ENCODE assay signal across 1 cellular context in the genomic region with DNA sequence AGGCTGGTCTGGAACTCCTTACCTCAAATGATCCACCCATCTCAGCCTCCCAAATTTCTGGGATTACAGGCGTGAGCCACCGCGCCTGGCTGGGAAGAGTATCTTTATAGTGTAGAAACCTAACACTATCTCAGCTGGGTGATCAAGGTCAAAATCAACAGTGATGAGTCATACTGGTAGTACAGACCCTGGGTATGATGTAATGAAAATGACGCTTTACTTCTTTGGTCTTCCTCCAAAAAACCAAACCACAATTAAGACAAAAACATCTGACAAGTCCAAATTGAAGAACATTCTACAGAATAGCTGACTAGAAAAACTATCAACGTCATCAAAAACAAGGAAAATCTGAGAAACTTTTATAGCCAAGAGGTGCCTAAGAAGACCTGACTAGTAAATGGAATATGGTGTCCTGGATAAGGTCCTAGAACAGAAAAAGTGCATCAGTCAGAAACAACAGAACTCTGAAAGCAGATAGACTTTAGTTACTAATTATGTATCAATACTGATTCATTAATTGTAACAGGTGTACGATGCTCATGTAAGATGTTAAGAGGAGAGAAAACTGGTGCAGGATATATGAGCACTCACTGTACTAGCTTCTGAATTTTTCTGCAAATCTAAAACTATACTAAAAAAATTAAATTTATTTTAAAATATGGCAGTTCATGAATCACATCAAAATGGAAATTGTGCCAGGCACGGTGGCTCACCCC.
TF ChIP-seq lines count a peak whose summit lies in the region.

No MANE protein-coding gene starts in this region.

TF ChIP-seq in HEK293, 187 proteins besides CTCF, POLR2A, EP300 and RAD21 (continued from another document):
- TF ChIP-seq ZNF518A (tag by site-specific recombination; conservative IDR thresholded peaks at IDR 0.05; ENCODE audit: low read depth) (0 out of 2 replicates have a peak, but pooled peaks have one; percentile 19), SP7 (tag by site-specific recombination; IDR thresholded peaks at IDR 0.05) (peak; percentile 62; the same call in 1 of the 2 replicates), SCRT2 (tag by site-specific recombination; IDR thresholded peaks at IDR 0.05) (peak; percentile 73), ZNF654 (tag by site-specific recombination; IDR thresholded peaks at IDR 0.05; ENCODE audit: low read depth) (peak; percentile 6; the same call in 1 of the 2 replicates), PRDM6 (tag by site-specific recombination; IDR thresholded peaks at IDR 0.05) (peak; percentile 76), ZNF2 (tag by site-specific recombination; IDR thresholded peaks at IDR 0.05) (no peak), ATF2 (tag by site-specific recombination; IDR thresholded peaks at IDR 0.05; ENCODE audit: low read depth) (peak; percentile 88), SP3 (tag by site-specific recombination; IDR thresholded peaks at IDR 0.05) (0 out of 2 replicates have a peak, but pooled peaks have one; percentile 16), ZNF629 (tag by site-specific recombination; IDR thresholded peaks at IDR 0.05) (peak; percentile 95), KLF8 (tag by site-specific recombination; IDR thresholded peaks at IDR 0.05) (peak; percentile 70; the same call in 1 of the 2 replicates), ZNF24 (tag by site-specific recombination; IDR thresholded peaks at IDR 0.05) (0 out of 2 replicates have a peak, but pooled peaks have one; percentile 23), ZNF423 (tag by site-specific recombination; IDR thresholded peaks at IDR 0.05) (no peak), ZNF76 (tag by site-specific recombination; IDR thresholded peaks at IDR 0.05; ENCODE audit: borderline replicate concordance, low read depth) (0 out of 2 replicates have a peak, but pooled peaks have one; percentile 10), PRDM1 (tag by site-specific recombination; IDR thresholded peaks at IDR 0.05) (peak; percentile 45; the same call in 1 of the 2 replicates), ZNF394 (tag by site-specific recombination; IDR thresholded peaks at IDR 0.05; ENCODE audit: borderline replicate concordance) (peak; percentile 77; the same call in 1 of the 2 replicates), ZNF639 (tag by site-specific recombination; IDR thresholded peaks at IDR 0.05) (peak; percentile 46; the same call in 1 of the 2 replicates), ZNF366 (tag by site-specific recombination; conservative IDR thresholded peaks at IDR 0.05) (peak; percentile 76), ZFP69B (tag by site-specific recombination; IDR thresholded peaks at IDR 0.05) (peak; percentile 18; the same call in 1 of the 2 replicates), ZNF324 (tag by site-specific recombination; IDR thresholded peaks at IDR 0.05) (0 out of 2 replicates have a peak, but pooled peaks have one; percentile 56), ZFP37 (tag by site-specific recombination; IDR thresholded peaks at IDR 0.05) (0 out of 2 replicates have a peak, but pooled peaks have one; percentile 18), BCL11A (tag by site-specific recombination; IDR thresholded peaks at IDR 0.05; ENCODE audit: low read depth) (peak; percentile 38; the same call in 1 of the 2 replicates), ZNF626 (tag by site-specific recombination; IDR thresholded peaks at IDR 0.05) (no peak), ZNF473 (tag by site-specific recombination; IDR thresholded peaks at IDR 0.05) (no peak), ZNF184 (tag by site-specific recombination; IDR thresholded peaks at IDR 0.05) (peak; percentile 80)
- TF ChIP-seq, protein P1, sequence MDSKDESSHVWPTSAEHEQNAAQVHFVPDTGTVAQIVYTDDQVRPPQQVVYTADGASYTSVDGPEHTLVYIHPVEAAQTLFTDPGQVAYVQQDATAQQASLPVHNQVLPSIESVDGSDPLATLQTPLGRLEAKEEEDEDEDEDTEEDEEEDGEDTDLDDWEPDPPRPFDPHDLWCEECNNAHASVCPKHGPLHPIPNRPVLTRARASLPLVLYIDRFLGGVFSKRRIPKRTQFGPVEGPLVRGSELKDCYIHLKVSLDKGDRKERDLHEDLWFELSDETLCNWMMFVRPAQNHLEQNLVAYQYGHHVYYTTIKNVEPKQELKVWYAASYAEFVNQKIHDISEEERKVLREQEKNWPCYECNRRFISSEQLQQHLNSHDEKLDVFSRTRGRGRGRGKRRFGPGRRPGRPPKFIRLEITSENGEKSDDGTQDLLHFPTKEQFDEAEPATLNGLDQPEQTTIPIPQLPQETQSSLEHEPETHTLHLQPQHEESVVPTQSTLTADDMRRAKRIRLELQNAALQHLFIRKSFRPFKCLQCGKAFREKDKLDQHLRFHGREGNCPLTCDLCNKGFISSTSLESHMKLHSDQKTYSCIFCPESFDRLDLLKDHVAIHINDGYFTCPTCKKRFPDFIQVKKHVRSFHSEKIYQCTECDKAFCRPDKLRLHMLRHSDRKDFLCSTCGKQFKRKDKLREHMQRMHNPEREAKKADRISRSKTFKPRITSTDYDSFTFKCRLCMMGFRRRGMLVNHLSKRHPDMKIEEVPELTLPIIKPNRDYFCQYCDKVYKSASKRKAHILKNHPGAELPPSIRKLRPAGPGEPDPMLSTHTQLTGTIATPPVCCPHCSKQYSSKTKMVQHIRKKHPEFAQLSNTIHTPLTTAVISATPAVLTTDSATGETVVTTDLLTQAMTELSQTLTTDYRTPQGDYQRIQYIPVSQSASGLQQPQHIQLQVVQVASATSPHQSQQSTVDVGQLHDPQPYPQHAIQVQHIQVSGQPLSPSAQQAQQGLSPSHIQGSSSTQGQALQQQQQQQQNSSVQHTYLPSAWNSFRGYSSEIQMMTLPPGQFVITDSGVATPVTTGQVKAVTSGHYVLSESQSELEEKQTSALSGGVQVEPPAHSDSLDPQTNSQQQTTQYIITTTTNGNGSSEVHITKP (tag by site-specific recombination; IDR thresholded peaks at IDR 0.05), result peak; percentile 48
- TF ChIP-seq, protein P2, sequence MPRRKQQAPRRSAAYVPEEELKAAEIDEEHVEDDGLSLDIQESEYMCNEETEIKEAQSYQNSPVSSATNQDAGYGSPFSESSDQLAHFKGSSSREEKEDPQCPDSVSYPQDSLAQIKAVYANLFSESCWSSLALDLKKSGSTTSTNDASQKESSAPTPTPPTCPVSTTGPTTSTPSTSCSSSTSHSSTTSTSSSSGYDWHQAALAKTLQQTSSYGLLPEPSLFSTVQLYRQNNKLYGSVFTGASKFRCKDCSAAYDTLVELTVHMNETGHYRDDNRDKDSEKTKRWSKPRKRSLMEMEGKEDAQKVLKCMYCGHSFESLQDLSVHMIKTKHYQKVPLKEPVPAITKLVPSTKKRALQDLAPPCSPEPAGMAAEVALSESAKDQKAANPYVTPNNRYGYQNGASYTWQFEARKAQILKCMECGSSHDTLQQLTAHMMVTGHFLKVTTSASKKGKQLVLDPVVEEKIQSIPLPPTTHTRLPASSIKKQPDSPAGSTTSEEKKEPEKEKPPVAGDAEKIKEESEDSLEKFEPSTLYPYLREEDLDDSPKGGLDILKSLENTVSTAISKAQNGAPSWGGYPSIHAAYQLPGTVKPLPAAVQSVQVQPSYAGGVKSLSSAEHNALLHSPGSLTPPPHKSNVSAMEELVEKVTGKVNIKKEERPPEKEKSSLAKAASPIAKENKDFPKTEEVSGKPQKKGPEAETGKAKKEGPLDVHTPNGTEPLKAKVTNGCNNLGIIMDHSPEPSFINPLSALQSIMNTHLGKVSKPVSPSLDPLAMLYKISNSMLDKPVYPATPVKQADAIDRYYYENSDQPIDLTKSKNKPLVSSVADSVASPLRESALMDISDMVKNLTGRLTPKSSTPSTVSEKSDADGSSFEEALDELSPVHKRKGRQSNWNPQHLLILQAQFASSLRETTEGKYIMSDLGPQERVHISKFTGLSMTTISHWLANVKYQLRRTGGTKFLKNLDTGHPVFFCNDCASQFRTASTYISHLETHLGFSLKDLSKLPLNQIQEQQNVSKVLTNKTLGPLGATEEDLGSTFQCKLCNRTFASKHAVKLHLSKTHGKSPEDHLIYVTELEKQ (tag by site-specific recombination; IDR thresholded peaks at IDR 0.05; ENCODE audit: borderline replicate concordance), result peak; percentile 73
- TF ChIP-seq, protein P3, sequence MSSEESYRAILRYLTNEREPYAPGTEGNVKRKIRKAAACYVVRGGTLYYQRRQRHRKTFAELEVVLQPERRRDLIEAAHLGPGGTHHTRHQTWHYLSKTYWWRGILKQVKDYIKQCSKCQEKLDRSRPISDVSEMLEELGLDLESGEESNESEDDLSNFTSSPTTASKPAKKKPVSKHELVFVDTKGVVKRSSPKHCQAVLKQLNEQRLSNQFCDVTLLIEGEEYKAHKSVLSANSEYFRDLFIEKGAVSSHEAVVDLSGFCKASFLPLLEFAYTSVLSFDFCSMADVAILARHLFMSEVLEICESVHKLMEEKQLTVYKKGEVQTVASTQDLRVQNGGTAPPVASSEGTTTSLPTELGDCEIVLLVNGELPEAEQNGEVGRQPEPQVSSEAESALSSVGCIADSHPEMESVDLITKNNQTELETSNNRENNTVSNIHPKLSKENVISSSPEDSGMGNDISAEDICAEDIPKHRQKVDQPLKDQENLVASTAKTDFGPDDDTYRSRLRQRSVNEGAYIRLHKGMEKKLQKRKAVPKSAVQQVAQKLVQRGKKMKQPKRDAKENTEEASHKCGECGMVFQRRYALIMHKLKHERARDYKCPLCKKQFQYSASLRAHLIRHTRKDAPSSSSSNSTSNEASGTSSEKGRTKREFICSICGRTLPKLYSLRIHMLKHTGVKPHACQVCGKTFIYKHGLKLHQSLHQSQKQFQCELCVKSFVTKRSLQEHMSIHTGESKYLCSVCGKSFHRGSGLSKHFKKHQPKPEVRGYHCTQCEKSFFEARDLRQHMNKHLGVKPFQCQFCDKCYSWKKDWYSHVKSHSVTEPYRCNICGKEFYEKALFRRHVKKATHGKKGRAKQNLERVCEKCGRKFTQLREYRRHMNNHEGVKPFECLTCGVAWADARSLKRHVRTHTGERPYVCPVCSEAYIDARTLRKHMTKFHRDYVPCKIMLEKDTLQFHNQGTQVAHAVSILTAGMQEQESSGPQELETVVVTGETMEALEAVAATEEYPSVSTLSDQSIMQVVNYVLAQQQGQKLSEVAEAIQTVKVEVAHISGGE (tag by site-specific recombination; conservative IDR thresholded peaks at IDR 0.05; ENCODE audit: low read depth), result no peak
TF ChIP-seq in HEK293: peak in this region for 33.
